Comparison of ENCODE assay signal across 14 cellular contexts in genomic region chr4:153731239-153731638, GRCh38. TPM values are rescaled to one million over a fixed set of nuclear protein-coding genes. Genes with fewer than 3 reads are reported as not detected.
A peak's percentile ranks its signal among the peaks of the same experiment; 100 is the strongest.
DNase-seq lines count a peak whose midpoint lies in the region; ATAC-seq and TF ChIP-seq lines count a peak whose summit lies in the region.
"Had no signal": no experiment of that assay in that cellular context is flagged by ENCODE, and none has a peak within 500 bp of the region (broad histone marks: within the 10 kb centered on the region; RNA-seq: fewer than 3 reads in every experiment).

No MANE protein-coding gene starts in this region.

- H3K4me2 ChIP-seq in trophoblast cell (ENCODE audit: low read length), result no peak overlapping the region

- no peaks in the 10 kb centered on the region for H3K9me3 Mint-ChIP-seq in activated naive CD4-positive, alpha-beta T cell treated with anti-CD3 and anti-CD28 coated beads for 36 hours
- H3K9me3 Mint-ChIP-seq: endodermal cell, immature natural killer cell had no signal

- H3K4me1 ChIP-seq in trophoblast cell (ENCODE audit: control insufficient read depth in 1 of 2, insufficient read depth in 2 of 2, low read length in 2 of 2) (no peaks in the 10 kb centered on the region), right atrium auricular region (no peaks in the 10 kb centered on the region)

- H3K79me2 ChIP-seq in trophoblast cell (ENCODE audit: control insufficient read depth, insufficient read depth, low read length, poor library complexity), result no peaks in the 10 kb centered on the region

- intact Hi-C loops in activated naive CD4-positive, alpha-beta T cell treated with anti-CD3 and anti-CD28 coated beads for 36 hours (cut with micrococcal nuclease), result no loop called here

- ATAC-seq in HG02884 (IDR thresholded peaks at IDR 0.05; ENCODE audit: unreplicated experiment), result no peak
- ATAC-seq in HG02623 (IDR thresholded peaks at IDR 0.05; ENCODE audit: unreplicated experiment), result no peak

- H2AK5ac ChIP-seq in trophoblast cell (ENCODE audit: low read length), result no peak overlapping the region

- no peaks in the 10 kb centered on the region for H3K36me3 Mint-ChIP-seq in activated naive CD4-positive, alpha-beta T cell treated with anti-CD3 and anti-CD28 coated beads for 36 hours (ENCODE audit: low read depth)
- H3K36me3 Mint-ChIP-seq: immature natural killer cell had no signal

- no peak overlapping the region for H4K91ac ChIP-seq in trophoblast cell (ENCODE audit: low read depth, low read length)

- H3K4me1 Mint-ChIP-seq in activated naive CD4-positive, alpha-beta T cell treated with anti-CD3 and anti-CD28 coated beads for 36 hours (ENCODE audit: low read depth), result peaks cover 9% of the 10 kb centered on the region
- H3K4me1 Mint-ChIP-seq: endodermal cell, immature natural killer cell, nephron had no signal

- WGBS in trophoblast cell (ENCODE audit: extremely low coverage, insufficient coverage, insufficient read length), result no CpG with 5 or more reads among the region's 3 CpGs

- H3K9ac ChIP-seq in trophoblast cell (ENCODE audit: low read length), result no peak overlapping the region

- H3K4me3 Mint-ChIP-seq in activated naive CD4-positive, alpha-beta T cell treated with anti-CD3 and anti-CD28 coated beads for 36 hours, result no peak overlapping the region
- H3K4me3 Mint-ChIP-seq: endodermal cell; immature natural killer cell; nephron; stimulated activated naive CD8-positive, alpha-beta T cell treated with anti-CD3 and anti-CD28 coated beads, Interleukin-15, Interleukin-2, amounts not matched to agents 100 ng/mL and 50 ng/mL, for 24 hours had no signal

- H2BK5ac ChIP-seq in trophoblast cell (ENCODE audit: low read depth, low read length, poor library complexity), result no peak overlapping the region

- no peak overlapping the region for H4K8ac ChIP-seq in trophoblast cell (ENCODE audit: low read depth, low read length)

- H3K4me3 ChIP-seq in trophoblast cell (ENCODE audit: low read depth, low read length) (no peak overlapping the region), right atrium auricular region (no peak overlapping the region)

- no peak overlapping the region for H2AFZ ChIP-seq in trophoblast cell (ENCODE audit: insufficient read depth, low read length, poor library complexity)

- H3K9me3 ChIP-seq in trophoblast cell (ENCODE audit: insufficient read depth, low read depth, low read length) (no peaks in the 10 kb centered on the region), right atrium auricular region (no peaks in the 10 kb centered on the region)

- CTCF ChIA-PET in activated naive CD4-positive, alpha-beta T cell treated with anti-CD3 and anti-CD28 coated beads for 36 hours (lab: Charles Lee), result interaction anchor here (0.7 to 3.0 kb wide), 2 partner anchors 19 to 86 kb away, joined by 4 to 10 read pairs; no protein-coding TSS in a partner anchor

- H3K27ac ChIP-seq in trophoblast cell (ENCODE audit: low read depth, low read length), result no peak overlapping the region
- H3K27ac ChIP-seq in right atrium auricular region, result no peak overlapping the region

- no peak for TF ChIP-seq CTCF in right atrium auricular region (IDR thresholded peaks at IDR 0.05)

- peak overlapping the region; percentile 74 for H3K23ac ChIP-seq in trophoblast cell (ENCODE audit: low read length)

- H3K36me3 ChIP-seq in trophoblast cell (ENCODE audit: control insufficient read depth in 1 of 2, insufficient read depth in 2 of 2, low read length in 2 of 2) (no peaks in the 10 kb centered on the region), right atrium auricular region (no peaks in the 10 kb centered on the region)

- no peak overlapping the region for H3K14ac ChIP-seq in trophoblast cell (ENCODE audit: low read length)

- H4K12ac ChIP-seq in trophoblast cell (ENCODE audit: low read depth, low read length), result no peak overlapping the region

- no peak overlapping the region for H3K18ac ChIP-seq in trophoblast cell (ENCODE audit: low read length)

- peak; percentile 64 for DNase-seq in ELR (ENCODE audit: low read depth)
- peak; percentile 73 for DNase-seq in NCI-H226
- DNase-seq in dedifferentiated amniotic fluid mesenchymal stem cell (ENCODE audit: extremely low spot score), result peak; percentile 90
- peak in 1 of 2 donors; percentile 8 for DNase-seq in trophoblast cell
- DNase-seq in activated naive CD4-positive, alpha-beta T cell treated with anti-CD3 and anti-CD28 coated beads for 36 hours, result no peak
- DNase-seq in right atrium auricular region (ENCODE audit: low spot score), result no peak
- DNase-seq: DMS79 treated with DMSO at 0.1 percent for 48 hours, endodermal cell, immature natural killer cell, KG1 had no signal

- H3K27me3 ChIP-seq in trophoblast cell (ENCODE audit: insufficient read depth, low read length) (no peaks in the 10 kb centered on the region), right atrium auricular region (no peaks in the 10 kb centered on the region)

- no peaks in the 10 kb centered on the region for H3K27me3 Mint-ChIP-seq in activated naive CD4-positive, alpha-beta T cell treated with anti-CD3 and anti-CD28 coated beads for 36 hours (ENCODE audit: low read depth)

- H2BK120ac ChIP-seq in trophoblast cell (ENCODE audit: insufficient read depth, low read length, poor library complexity), result no peak overlapping the region

- H3K4ac ChIP-seq in trophoblast cell (ENCODE audit: low read depth, low read length), result no peak overlapping the region

- no peak overlapping the region for H2BK12ac ChIP-seq in trophoblast cell (ENCODE audit: low read length)

- no peak overlapping the region for H3K27ac Mint-ChIP-seq in activated naive CD4-positive, alpha-beta T cell treated with anti-CD3 and anti-CD28 coated beads for 36 hours
- H3K27ac Mint-ChIP-seq: endodermal cell; immature natural killer cell; stimulated activated naive CD8-positive, alpha-beta T cell treated with anti-CD3 and anti-CD28 coated beads, Interleukin-15, Interleukin-2, amounts not matched to agents 100 ng/mL and 50 ng/mL, for 24 hours had no signal

- no peaks in the 10 kb centered on the region for H3K79me1 ChIP-seq in trophoblast cell (ENCODE audit: low read length)

RNA-seq across cellular contexts. Expression of gene RNF175, which starts 28.6 kb away (rescaled TPM):
- 0.03 TPM in 1 of 2 replicates, not detected in the other for polyA plus RNA-seq in trophoblast cell (2013)
- 1 to 10 TPM; 1.4 to 1.5 TPM for total RNA-seq in activated naive CD4-positive, alpha-beta T cell treated with anti-CD3 and anti-CD28 coated beads for 36 hours
- 10 to 100 TPM in 1 of 2 donors, 1 to 10 TPM in 1; 5.3 to 10.2 TPM for total RNA-seq in right atrium auricular region
- polyA plus RNA-seq: immature natural killer cell had no signal

RNA-seq across cellular contexts. Expression of gene TLR2, which starts 47.2 kb away (rescaled TPM):
- 0.04 and 0.06 TPM in 2 replicates for polyA plus RNA-seq in trophoblast cell (2013)
- total RNA-seq in activated naive CD4-positive, alpha-beta T cell treated with anti-CD3 and anti-CD28 coated beads for 36 hours, result 1 to 10 TPM; 1.5 to 2.6 TPM
- 10 to 100 TPM in 1 of 2 donors, 1 to 10 TPM in 1; 6.4 to 18.8 TPM for total RNA-seq in right atrium auricular region

RNA-seq across cellular contexts. Expression of gene SFRP2, which starts 57.6 kb away (rescaled TPM):
- 104 and 114 TPM in 2 replicates for polyA plus RNA-seq in trophoblast cell (2013)
- not detected for total RNA-seq in activated naive CD4-positive, alpha-beta T cell treated with anti-CD3 and anti-CD28 coated beads for 36 hours
- total RNA-seq in right atrium auricular region, result 1 to 10 TPM; 1.4 to 1.5 TPM
- polyA plus RNA-seq: immature natural killer cell had no signal

Comparison
In these comparisons a context has a peak if more than half of its experiments do, and no peak if none do; other contexts are left out.
1. DNase-seq: peak in ELR (single experiment), NCI-H226 (single experiment) and dedifferentiated amniotic fluid mesenchymal stem cell (single experiment); none in activated naive CD4-positive, alpha-beta T cell treated with anti-CD3 and anti-CD28 coated beads for 36 hours (single experiment) and right atrium auricular region (single experiment).